In the genomic region with DNA sequence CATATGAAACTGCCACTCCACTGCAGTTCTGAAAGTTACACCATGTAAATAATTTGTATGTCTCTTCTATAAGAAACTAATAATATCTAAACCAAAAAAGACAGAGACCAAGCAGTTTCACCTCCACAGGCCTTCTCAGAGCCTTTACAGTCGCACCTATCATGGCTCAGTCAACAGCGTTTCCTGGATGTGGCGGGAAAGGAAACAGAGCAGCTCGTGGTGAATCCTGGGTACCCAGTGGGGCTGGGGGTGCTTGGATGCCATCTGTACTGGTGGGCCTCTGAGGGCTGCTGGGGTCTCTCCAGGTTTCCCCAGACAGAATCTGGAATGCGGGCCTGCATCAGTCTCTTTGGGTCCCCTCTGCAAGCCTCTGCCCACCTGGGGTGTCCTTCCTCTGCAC, we compare ENCODE assay signal across 17 cellular contexts.
"Had no signal": no experiment of that assay in that cellular context is flagged by ENCODE, and none has a peak within 500 bp of the region (broad histone marks: within the 10 kb centered on the region; RNA-seq: fewer than 3 reads in every experiment).

No MANE protein-coding gene starts in this region.

- H3K27me3 ChIP-seq: ovary, upper lobe of left lung had no signal

- DNase-seq: effector memory CD8-positive, alpha-beta T cell; esophagus squamous epithelium; foreskin fibroblast; glutamatergic neuron; natural killer cell; nucleus accumbens; ovary; stimulated activated CD4-positive, alpha-beta T cell treated with anti-CD3 and anti-CD28 coated beads, Interleukin-2, amount 100 ng/mL, for 48 hours; stimulated activated naive CD8-positive, alpha-beta T cell treated with anti-CD3 and anti-CD28 coated beads, Interleukin-15, Interleukin-2, amounts not matched to agents 100 U/mL and 50 U/mL, for 24 hours; tibial artery; upper lobe of left lung; uterus had no signal

- H3K4me3 ChIP-seq: esophagus squamous epithelium, gastroesophageal sphincter, lower lobe of right lung, ovary, smooth muscle cell, tibial artery, upper lobe of left lung, uterus had no signal

- H3K27ac ChIP-seq: gastroesophageal sphincter, lower lobe of right lung, ovary, tibial artery, upper lobe of left lung, uterus had no signal

- H3K36me3 ChIP-seq: esophagus squamous epithelium, gastroesophageal sphincter, lower lobe of right lung, ovary, tibial artery, upper lobe of left lung, uterus had no signal

- H3K4me1 ChIP-seq: gastroesophageal sphincter, lower lobe of right lung, uterus had no signal

- H3K9me3 ChIP-seq: esophagus squamous epithelium, gastroesophageal sphincter, lower lobe of right lung, ovary, tibial artery, upper lobe of left lung, uterus had no signal

- H3K4me2 ChIP-seq: smooth muscle cell had no signal

- ATAC-seq: effector memory CD8-positive, alpha-beta T cell; gastroesophageal sphincter; left lobe of liver; lower lobe of right lung; natural killer cell; right cardiac atrium; stimulated activated naive CD8-positive, alpha-beta T cell treated with anti-CD3 and anti-CD28 coated beads, Interleukin-15, Interleukin-2, amounts not matched to agents 100 U/mL and 50 U/mL, for 24 hours had no signal
